29 cellular contexts compared by ENCODE assay signal in the genomic region with DNA sequence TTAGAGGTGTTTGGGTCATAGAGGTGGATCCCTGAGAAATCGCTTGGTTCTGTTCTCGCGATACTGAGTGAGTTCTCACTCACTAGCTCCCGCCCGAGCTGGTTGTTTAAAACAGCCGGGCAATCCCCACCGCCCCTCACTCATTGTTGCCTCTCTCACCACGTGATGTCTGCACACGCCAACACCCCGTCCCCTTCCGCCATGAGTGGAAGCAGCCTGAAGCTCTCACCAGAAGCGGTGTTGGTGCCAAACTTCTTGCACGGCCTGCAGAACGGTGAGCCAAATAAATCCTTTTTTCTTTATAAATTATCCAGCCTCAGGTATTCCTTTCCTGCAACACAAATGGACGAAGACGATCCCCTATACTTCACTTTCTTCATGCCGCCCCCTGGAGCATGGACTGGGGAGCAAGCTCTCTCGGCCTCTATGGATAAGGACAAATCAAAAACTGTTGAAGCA. TPM values are rescaled to one million over a fixed set of nuclear protein-coding genes. Genes with fewer than 3 reads are reported as not detected.
A peak's percentile ranks its signal among the peaks of the same experiment; 100 is the strongest.
DNase-seq lines count a peak whose midpoint lies in the region; ATAC-seq and TF ChIP-seq lines count a peak whose summit lies in the region.
"Had no signal": no experiment of that assay in that cellular context is flagged by ENCODE, and none has a peak within 500 bp of the region (broad histone marks: within the 10 kb centered on the region; RNA-seq: fewer than 3 reads in every experiment).

No MANE protein-coding gene starts in this region.

- no peak overlapping the region for H3K4me3 Mint-ChIP-seq in osteocyte (ENCODE audit: unreplicated experiment)
- H3K4me3 Mint-ChIP-seq: activated CD4-positive, alpha-beta T cell treated with anti-CD3 and anti-CD28 coated beads for 36 hours; activated CD8-positive, alpha-beta T cell treated with anti-CD3 and anti-CD28 coated beads, Interleukin-2, amount 10 ng/mL, durations not matched to agents 7 days and 5 days; activated naive CD8-positive, alpha-beta T cell treated with anti-CD3 and anti-CD28 coated beads, Interleukin-2, amount 50 U/mL, for 24 hours; immature natural killer cell; stimulated activated memory B cell treated with anti-CD40 and anti-IgM and Interleukin-4, amounts not matched to agents 10 μg/mL and 1 μg/mL and 100 μg/mL, for 72 hours had no signal

- H3K27me3 ChIP-seq in H7 (ENCODE audit: control insufficient read depth, insufficient read depth, low read length) = no peaks in the 10 kb centered on the region
- H3K27me3 ChIP-seq: MG63, neutrophil had no signal

- no peaks in the 10 kb centered on the region for H3K9me3 Mint-ChIP-seq in osteocyte (ENCODE audit: unreplicated experiment)
- H3K9me3 Mint-ChIP-seq: activated naive CD8-positive, alpha-beta T cell treated with anti-CD3 and anti-CD28 coated beads, Interleukin-2, amount 50 U/mL, for 24 hours; immature natural killer cell; stimulated activated memory B cell treated with anti-CD40 and anti-IgM and Interleukin-4, amounts not matched to agents 10 μg/mL and 1 μg/mL and 100 μg/mL, for 72 hours had no signal

- no peak overlapping the region for H3K27ac Mint-ChIP-seq in osteocyte (ENCODE audit: unreplicated experiment)
- H3K27ac Mint-ChIP-seq: activated CD4-positive, alpha-beta T cell treated with anti-CD3 and anti-CD28 coated beads for 36 hours; activated CD8-positive, alpha-beta T cell treated with anti-CD3 and anti-CD28 coated beads, Interleukin-2, amount 10 ng/mL, durations not matched to agents 7 days and 5 days; activated naive CD8-positive, alpha-beta T cell treated with anti-CD3 and anti-CD28 coated beads, Interleukin-2, amount 50 U/mL, for 24 hours; immature natural killer cell had no signal

- peak; percentile 67 for DNase-seq in H7
- peak; percentile 9 for DNase-seq in cerebellar cortex (ENCODE audit: low spot score)
- DNase-seq in osteocyte (ENCODE audit: extremely low spot score, unreplicated experiment) = peak; percentile 74
- no peak for DNase-seq in OCI-M2 (lab: John Stamatoyannopoulos, UW; ENCODE audit: unreplicated experiment)
- no peak for DNase-seq in NCI-H2081 (lab: John Stamatoyannopoulos, UW)
- DNase-seq in HT-29 (ENCODE audit: low spot score) = no peak
- DNase-seq: activated CD4-positive, alpha-beta T cell treated with anti-CD3 and anti-CD28 coated beads for 36 hours; activated CD8-positive, alpha-beta T cell treated with anti-CD3 and anti-CD28 coated beads, Interleukin-2, amount 10 ng/mL, durations not matched to agents 7 days and 5 days; activated gamma-delta T cell treated with Interleukin-2 at 50 U/mL for 16 hours; activated naive CD8-positive, alpha-beta T cell treated with anti-CD3 and anti-CD28 coated beads, Interleukin-2, amount 50 U/mL, for 24 hours; Calu3; central memory CD4-positive, alpha-beta T cell; immature natural killer cell; left lung; mesenchymal stem cell; MG63; NCI-H1105 treated with DMSO at 0.1 percent for 48 hours; NCI-H2081 treated with DMSO at 0.1 percent for 48 hours; NCI-H226; stimulated activated CD4-positive, alpha-beta T cell treated with anti-CD3 and anti-CD28 coated beads, Interleukin-12 subunit alpha, Interleukin-12 subunit beta, amount 100 ng/mL, for 4 hours; stimulated activated CD4-positive, alpha-beta T cell treated with anti-CD3 and anti-CD28 coated beads, Interleukin-4, amount 100 ng/mL, for 1 hour; substantia nigra had no signal

- H3K4me1 Mint-ChIP-seq in osteocyte (ENCODE audit: unreplicated experiment) = no peaks in the 10 kb centered on the region

- no peaks in the 10 kb centered on the region for H3K27me3 Mint-ChIP-seq in osteocyte (ENCODE audit: unreplicated experiment)
- H3K27me3 Mint-ChIP-seq: activated CD4-positive, alpha-beta T cell treated with anti-CD3 and anti-CD28 coated beads for 36 hours; activated naive CD8-positive, alpha-beta T cell treated with anti-CD3 and anti-CD28 coated beads, Interleukin-2, amount 50 U/mL, for 24 hours; stimulated activated memory B cell treated with anti-CD40 and anti-IgM and Interleukin-4, amounts not matched to agents 10 μg/mL and 1 μg/mL and 100 μg/mL, for 72 hours had no signal

- peaks cover 2% of the 10 kb centered on the region for H3K36me3 ChIP-seq in H7 (replicated peaks; ENCODE audit: control insufficient read depth, insufficient read depth, low read length)
- H3K36me3 ChIP-seq: left lung, MG63, neutrophil, prostate gland had no signal

- ATAC-seq in GM19397 (IDR thresholded peaks at IDR 0.05; ENCODE audit: unreplicated experiment) = no peak
- ATAC-seq: activated CD4-positive, alpha-beta T cell treated with anti-CD3 and anti-CD28 coated beads for 36 hours; activated CD8-positive, alpha-beta T cell treated with anti-CD3 and anti-CD28 coated beads, Interleukin-2, amount 10 ng/mL, durations not matched to agents 7 days and 5 days; activated naive CD8-positive, alpha-beta T cell treated with anti-CD3 and anti-CD28 coated beads, Interleukin-2, amount 50 U/mL, for 24 hours; left lung; sciatic nerve; stimulated activated memory B cell treated with anti-CD40 and anti-IgM and Interleukin-4, amounts not matched to agents 10 μg/mL and 1 μg/mL and 100 μg/mL, for 72 hours had no signal

- TF ChIP-seq CTCF in osteocyte (IDR thresholded peaks at IDR 0.05) = no peak

- H3K36me3 Mint-ChIP-seq in osteocyte (ENCODE audit: unreplicated experiment) = no peaks in the 10 kb centered on the region
- H3K36me3 Mint-ChIP-seq: immature natural killer cell; stimulated activated memory B cell treated with anti-CD40 and anti-IgM and Interleukin-4, amounts not matched to agents 10 μg/mL and 1 μg/mL and 100 μg/mL, for 72 hours had no signal

- H3K4me3 ChIP-seq in H7 (ENCODE audit: insufficient read depth, low read depth, low read length) (peak overlapping the region; percentile 30; the same call in 1 of the 2 replicates), iPS-11a (ENCODE audit: low read depth, low read length) (peak overlapping the region; percentile 9)
- H3K4me3 ChIP-seq: left lung, MG63, prostate gland had no signal

RNA-seq across cellular contexts. Expression of a gene that starts 45.4 kb away (rescaled TPM):
- 136 and 201 TPM in 2 replicates for total RNA-seq in H7 (2014; rRNA removed; shearing (Covaris generic))
- total RNA-seq in osteocyte = 9.8 and 12.6 TPM in 2 replicates
- total RNA-seq in HT-29 (2014; rRNA removed; shearing (Covaris generic)) = not detected in 2 replicates
- total RNA-seq: OCI-LY7 had no signal

Comparison
In these comparisons a context has a peak if more than half of its experiments do, and no peak if none do; other contexts are left out.
1. DNase-seq: peak in H7 (single experiment), cerebellar cortex (single experiment) and osteocyte (single experiment); none in OCI-M2 (single experiment), NCI-H2081 (0 of 2) and HT-29 (single experiment).
2. RNA of a gene that starts 45.4 kb away (total RNA-seq): 136 to 201 TPM in H7 and 9.8 to 12.6 TPM in osteocyte; not detected in HT-29; every median in the first group is over 10 times any median in the second.